29 cellular contexts compared by ENCODE assay signal in the genomic region with DNA sequence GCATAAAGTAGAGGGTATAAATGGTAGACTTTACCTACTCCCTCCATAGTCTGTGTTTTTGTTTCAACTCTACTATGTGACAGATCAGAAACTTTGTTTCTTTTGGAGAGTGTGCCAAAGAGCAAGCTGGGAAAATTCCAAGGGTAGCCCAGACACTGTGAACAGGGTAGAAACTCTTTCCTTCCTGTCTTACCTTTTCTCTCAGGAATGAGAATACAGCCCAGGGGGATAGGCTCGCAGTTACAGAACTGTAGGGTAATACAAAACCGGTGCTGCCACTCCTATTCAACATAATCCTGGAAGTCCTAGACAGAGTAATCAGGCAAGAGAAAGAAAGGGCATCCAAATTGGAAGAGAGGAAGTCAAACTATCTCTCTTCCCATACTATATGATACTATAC.
"Had no signal": no experiment of that assay in that cellular context is flagged by ENCODE, and none has a peak within 500 bp of the region (broad histone marks: within the 10 kb centered on the region; RNA-seq: fewer than 3 reads in every experiment).

No MANE protein-coding gene starts in this region.

- H3K4me3 ChIP-seq: esophagus squamous epithelium, gastroesophageal sphincter, heart right ventricle had no signal

- H3K27me3 ChIP-seq: brain microvascular endothelial cell, esophagus squamous epithelium, gastroesophageal sphincter, heart right ventricle had no signal

- DNase-seq: activated B cell treated with CpG ODN at 0.5 μM for 24 hours; activated CD4-positive, alpha-beta T cell treated with anti-CD3 and anti-CD28 coated beads for 48 hours; activated CD4-positive, alpha-beta T cell treated with anti-CD3 and anti-CD28 coated beads, Interleukin-2, amount 50 U/mL, for 1 hour; activated CD4-positive, alpha-beta T cell treated with anti-CD3 and anti-CD28 coated beads, Interleukin-2, amount 50 U/mL, for 48 hours; activated CD8-positive, alpha-beta memory T cell treated with anti-CD3 and anti-CD28 coated beads for 24 hours; activated CD8-positive, alpha-beta T cell treated with anti-CD3 and anti-CD28 coated beads for 36 hours; activated effector memory CD4-positive, alpha-beta T cell treated with Interleukin-2 at 50 U/mL for 16 hours; activated gamma-delta T cell treated with Interleukin-2 at 50 U/mL for 16 hours; activated naive CD4-positive, alpha-beta T cell treated with anti-CD3 and anti-CD28 coated beads, Interleukin-2, amount 50 U/mL, for 16 hours; activated naive CD4-positive, alpha-beta T cell treated with Interleukin-2 at 50 U/mL for 16 hours; activated T-cell treated with anti-CD3 and anti-CD28 coated beads, Interleukin-2, amount 50 U/mL, for 4 hours; amniotic stem cell; anterior cingulate cortex; brain microvascular endothelial cell; caudate nucleus; cortex of kidney; dermis blood vessel endothelial cell; effector CD4-positive, alpha-beta T cell; effector memory CD8-positive, alpha-beta T cell; esophagus squamous epithelium; foreskin melanocyte; heart right ventricle; T1000; WERI-Rb-1 had no signal

- H3K36me3 ChIP-seq: brain microvascular endothelial cell, esophagus squamous epithelium, gastroesophageal sphincter, heart right ventricle, WERI-Rb-1 had no signal

- H3K27ac ChIP-seq: brain microvascular endothelial cell, epithelial cell of prostate, esophagus squamous epithelium, gastroesophageal sphincter, heart right ventricle, WERI-Rb-1 had no signal

- ATAC-seq: activated CD4-positive, CD25-positive, alpha-beta regulatory T cell treated with anti-CD3 and anti-CD28 coated beads, Interleukin-2, amount 50 U/mL, for 24 hours; activated CD8-positive, alpha-beta T cell treated with anti-CD3 and anti-CD28 coated beads for 36 hours; activated T-cell treated with anti-CD3 and anti-CD28 coated beads, Interleukin-2, amount 50 U/mL, for 4 hours; activated T-helper 17 cell treated with anti-CD3 and anti-CD28 coated beads, Interleukin-2, amount 50 U/mL, for 72 hours; effector memory CD8-positive, alpha-beta T cell; gastroesophageal sphincter; heart right ventricle had no signal

- FAIRE-seq: colon had no signal

- H3K4me1 ChIP-seq: esophagus squamous epithelium, gastroesophageal sphincter, heart right ventricle had no signal
